ENCODE assay signal across 9 cellular contexts in the genomic region with DNA sequence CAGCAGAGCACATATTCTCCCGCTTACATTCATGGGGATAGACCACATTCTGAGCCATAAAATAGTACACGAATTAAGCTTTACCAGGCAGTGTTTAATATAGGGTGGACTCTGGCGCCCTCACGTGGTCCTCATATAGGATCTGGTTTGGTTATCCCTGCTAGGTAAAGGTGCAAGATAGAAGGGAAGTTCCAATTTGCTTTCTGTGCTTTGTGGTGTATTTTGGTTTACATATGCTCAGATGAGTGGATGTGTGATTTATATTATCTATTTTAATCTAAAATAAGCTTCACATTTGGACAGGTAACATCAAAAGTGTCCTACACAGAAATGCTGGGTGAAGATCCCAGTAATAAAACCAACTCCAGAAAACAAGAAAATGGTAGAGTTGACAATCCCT. TPM values are rescaled to one million over a fixed set of nuclear protein-coding genes. Genes with fewer than 3 reads are reported as not detected.
DNase-seq lines count a peak whose midpoint lies in the region; ATAC-seq and TF ChIP-seq lines count a peak whose summit lies in the region.
"Had no signal": no experiment of that assay in that cellular context is flagged by ENCODE, and none has a peak within 500 bp of the region (broad histone marks: within the 10 kb centered on the region; RNA-seq: fewer than 3 reads in every experiment).

No MANE protein-coding gene starts in this region.

- no peak overlapping the region for H3K27ac ChIP-seq in SJCRH30
- H3K27ac ChIP-seq in foreskin keratinocyte: no peak overlapping the region
- no peak overlapping the region for H3K27ac ChIP-seq in osteoblast (ENCODE audit: low read depth, low read length)
- H3K27ac ChIP-seq in tibial nerve: no peak overlapping the region

- H4K20me1 ChIP-seq in osteoblast (ENCODE audit: insufficient read depth, low read length): no peaks in the 10 kb centered on the region

- no peak overlapping the region for H3K4me2 ChIP-seq in osteoblast (ENCODE audit: insufficient read depth, low read length)

- TF ChIP-seq CTCF in foreskin keratinocyte (conservative IDR thresholded peaks at IDR 0.05) (peak; percentile 86), osteoblast (IDR thresholded peaks at IDR 0.05; ENCODE audit: extremely low read depth, low read depth, low read length) (peak; percentile 74), tibial nerve (IDR thresholded peaks at IDR 0.05) (peak; percentile 50 to 69 (median 56))

- DNase-seq in 8988T: peak; percentile 37
- DNase-seq in NAMALWA (ENCODE audit: low spot score): peak; percentile 85
- DNase-seq in SJCRH30: peak; percentile 51 to 82
- peak; percentile 49 for DNase-seq in activated T-helper 9 cell treated with anti-CD3 and anti-CD28 coated beads, Interleukin-2, amount 50 U/mL, for 16 hours (ENCODE audit: low read depth)
- peak; percentile 16 to 50 for DNase-seq in foreskin keratinocyte
- DNase-seq in osteoblast (ENCODE audit: insufficient read length, low spot score, missing footprints): peak; percentile 87
- DNase-seq in tibial nerve (ENCODE audit: low spot score in 2 of 2): peak in 1 of 2 donors; percentile 70

- no peaks in the 10 kb centered on the region for H3K79me2 ChIP-seq in osteoblast (ENCODE audit: insufficient read depth, low read length)

- no peak for TF ChIP-seq POLR2A in tibial nerve (IDR thresholded peaks at IDR 0.05)

- 0% methylated on average over 4 of the region's 4 CpGs for WGBS in tibial nerve, 2 donors

- H3K4me1 ChIP-seq in SJCRH30 (no peaks in the 10 kb centered on the region), foreskin keratinocyte (no peaks in the 10 kb centered on the region), osteoblast (ENCODE audit: insufficient read depth, low read length) (no peaks in the 10 kb centered on the region), tibial nerve (peaks cover 0 to 16% (median 0%) of the 10 kb centered on the region in 4 donors)

- ATAC-seq in GM18517 (IDR thresholded peaks at IDR 0.05; ENCODE audit: unreplicated experiment) (peak; percentile 47), foreskin keratinocyte (peak; percentile 49)

- H3K9me3 ChIP-seq in SJCRH30 (replicated peaks) (no peaks in the 10 kb centered on the region), osteoblast (ENCODE audit: low read depth, low read length) (no peaks in the 10 kb centered on the region), tibial nerve (no peaks in the 10 kb centered on the region)

- no peak overlapping the region for H3K4me3 ChIP-seq in SJCRH30
- H3K4me3 ChIP-seq in osteoblast (ENCODE audit: insufficient read depth, low read length): no peak overlapping the region
- H3K4me3 ChIP-seq in tibial nerve: no peak overlapping the region

- H3K36me3 ChIP-seq in SJCRH30: no peaks in the 10 kb centered on the region
- H3K36me3 ChIP-seq in osteoblast (ENCODE audit: insufficient read depth, low read length): no peaks in the 10 kb centered on the region
- no peaks in the 10 kb centered on the region for H3K36me3 ChIP-seq in tibial nerve

- H3K27me3 ChIP-seq in SJCRH30: peaks cover 32% of the 10 kb centered on the region
- peaks cover 90% of the 10 kb centered on the region for H3K27me3 ChIP-seq in foreskin keratinocyte
- peaks cover 40% of the 10 kb centered on the region for H3K27me3 ChIP-seq in osteoblast (ENCODE audit: insufficient read depth, low read length)
- peaks cover 0 to 20% of the 10 kb centered on the region in 2 donors for H3K27me3 ChIP-seq in tibial nerve

- no peak overlapping the region for H2AFZ ChIP-seq in osteoblast (ENCODE audit: low read length)

- no peak for TF ChIP-seq EP300 in tibial nerve (IDR thresholded peaks at IDR 0.05)

RNA-seq across cellular contexts. Expression of gene CR1, which starts 3.6 kb away (rescaled TPM):
- total RNA-seq in SJCRH30 (2014; rRNA removed; shearing (Covaris generic)): 0.16 TPM in 1 of 2 replicates, not detected in the other
- not detected in 2 replicates for total RNA-seq in foreskin keratinocyte
- polyA plus RNA-seq in foreskin keratinocyte: not detected in 2 replicates
- total RNA-seq in osteoblast: under 0.01 TPM in 1 of 2 replicates, not detected in the other
- total RNA-seq in tibial nerve: 10 to 100 TPM in 1 of 4 donors, 1 to 10 TPM in 3; 6.7 to 27.6 (median 8.8) TPM

RNA-seq across cellular contexts. Expression of gene CR2, which starts 45.4 kb away (rescaled TPM):
- 0.03 and 0.04 TPM in 2 replicates for total RNA-seq in SJCRH30 (2014; rRNA removed; shearing (Covaris generic))
- total RNA-seq in foreskin keratinocyte (not detected in 2 replicates), osteoblast (not detected in 2 replicates), tibial nerve (not detected)
- not detected in 2 replicates for polyA plus RNA-seq in foreskin keratinocyte
- total RNA-seq: subcutaneous adipose tissue had no signal
